Comparison of ENCODE assay signal across 9 cellular contexts in genomic region chr11:123640677-123641494, GRCh38. TPM values are rescaled to one million over a fixed set of nuclear protein-coding genes. Genes with fewer than 3 reads are reported as not detected.
A peak's percentile ranks its signal among the peaks of the same experiment; 100 is the strongest.
DNase-seq lines count a peak whose midpoint lies in the region; ATAC-seq and TF ChIP-seq lines count a peak whose summit lies in the region.
"Had no signal": no experiment of that assay in that cellular context is flagged by ENCODE, and none has a peak within 500 bp of the region (broad histone marks: within the 10 kb centered on the region; RNA-seq: fewer than 3 reads in every experiment).

No MANE protein-coding gene starts in this region.

- no peaks in the 10 kb centered on the region for H3K9me2 ChIP-seq in OCI-LY7 (ENCODE audit: insufficient read depth, low read length)

- DNase-seq in AG08395 (ENCODE audit: low spot score) (peak; percentile 70), OCI-LY7 (ENCODE audit: low spot score) (peak; percentile 50), activated T-helper 1 cell treated with Interleukin-2 at 50 U/mL for 16 hours (ENCODE audit: low read depth) (peak; percentile 5), glomerular visceral epithelial cell (ENCODE audit: extremely low spot score) (peak; percentile 20), retinal pigment epithelial cell (ENCODE audit: low read depth) (no peak), NCI-H2171 treated with DMSO at 0.1 percent for 48 hours (lab: John Stamatoyannopoulos, UW) (no peak)

- BruUV-seq in OCI-LY7 (replicated peaks; lab: Mats Ljungman, UMichigan) = no TSS peak

- TF ChIP-seq CTCF in OCI-LY7 (conservative IDR thresholded peaks at IDR 0.05; ENCODE audit: low read length) (peak; percentile 89), retinal pigment epithelial cell (conservative IDR thresholded peaks at IDR 0.05; ENCODE audit: low read depth, low read length) (peak; percentile 84)

- no peaks in the 10 kb centered on the region for H3K79me2 ChIP-seq in OCI-LY7 (ENCODE audit: insufficient read depth, low read depth, low read length)

- no peak overlapping the region for H3K4me2 ChIP-seq in OCI-LY7 (ENCODE audit: low read length)

- H3K4me3 ChIP-seq in OCI-LY7 (ENCODE audit: low read depth, low read length, poor library complexity, severe bottlenecking) = no peak overlapping the region
- H3K4me3 ChIP-seq in retinal pigment epithelial cell (ENCODE audit: low read length) = no peak overlapping the region

- H2AFZ ChIP-seq in OCI-LY7 (ENCODE audit: low read length) = peak overlapping the region; percentile 4; the same call in 1 of the 2 replicates

- no peaks in the 10 kb centered on the region for H4K20me1 ChIP-seq in OCI-LY7 (ENCODE audit: insufficient read depth, low read length)

- intact Hi-C loops in OCI-LY7 (cut with micrococcal nuclease; ENCODE audit: unreplicated experiment) = loop anchor here (1.0 to 10.0 kb wide), 3 partner anchors 66 to 684 kb away; partner anchors contain the start of gene OR8D2

- H3K27ac ChIP-seq in OCI-LY7 (ENCODE audit: low read depth, low read length, poor library complexity, severe bottlenecking) = no peak overlapping the region

- POLR2A ChIA-PET in OCI-LY7 (lab: Charles Lee) = interaction anchor here (0.7 kb wide), 1 partner anchor 69 kb away, joined by 4 read pairs; no protein-coding TSS in a partner anchor

- H3K4me1 ChIP-seq in OCI-LY7 (ENCODE audit: insufficient read depth, low read length, poor library complexity, severe bottlenecking) = no peaks in the 10 kb centered on the region

- ATAC-seq in GM18502 (IDR thresholded peaks at IDR 0.05; ENCODE audit: poor library complexity, unreplicated experiment) (peak; percentile 65), HG03159 (IDR thresholded peaks at IDR 0.05; ENCODE audit: unreplicated experiment) (peak; percentile 92)

- no peaks in the 10 kb centered on the region for H3K9me3 ChIP-seq in OCI-LY7 (ENCODE audit: low read length)

- H3K36me3 ChIP-seq in OCI-LY7 (ENCODE audit: insufficient read depth, low read length) = no peaks in the 10 kb centered on the region

- CTCF ChIA-PET in OCI-LY7 (lab: Charles Lee; ENCODE audit: unreplicated experiment) = no interaction called here

RNA-seq across cellular contexts. Expression of gene SCN3B, which starts 13.5 kb away (rescaled TPM):
- total RNA-seq in OCI-LY7 (2014; rRNA removed; shearing (Covaris generic)) = not detected in 2 replicates
- total RNA-seq in OCI-LY7 (2022) = not detected in 2 replicates
- total RNA-seq: mononuclear cell had no signal

Comparison
In these comparisons a context has a peak if more than half of its experiments do, and no peak if none do; other contexts are left out.
1. DNase-seq: peak in AG08395 (single experiment), OCI-LY7 (single experiment), activated T-helper 1 cell treated with Interleukin-2 at 50 U/mL for 16 hours (single experiment) and glomerular visceral epithelial cell (single experiment); none in retinal pigment epithelial cell (single experiment) and NCI-H2171 treated with DMSO at 0.1 percent for 48 hours (single experiment).